9 cellular contexts compared by ENCODE assay signal in genomic region chr10:105952153-105952552, GRCh38.
DNase-seq lines count a peak whose midpoint lies in the region; ATAC-seq and TF ChIP-seq lines count a peak whose summit lies in the region.
"Had no signal": no experiment of that assay in that cellular context is flagged by ENCODE, and none has a peak within 500 bp of the region (broad histone marks: within the 10 kb centered on the region; RNA-seq: fewer than 3 reads in every experiment).

No MANE protein-coding gene starts in this region.

- H3K27ac ChIP-seq in WERI-Rb-1 (no peak overlapping the region), uterus (peak overlapping the region in 1 of 2 donors; percentile 43)
- no peak overlapping the region for H3K27ac ChIP-seq in CD4-positive, alpha-beta T cell (ENCODE audit: low read depth, low read length)

- TF ChIP-seq CTCF in WERI-Rb-1 (IDR thresholded peaks at IDR 0.05; ENCODE audit: low read depth, low read length) (no peak), uterus (IDR thresholded peaks at IDR 0.05) (no peak)
- no peak for TF ChIP-seq CTCF in CD4-positive, alpha-beta T cell (IDR thresholded peaks at IDR 0.05)

- ATAC-seq in HG03108 (IDR thresholded peaks at IDR 0.05; ENCODE audit: unreplicated experiment): peak; percentile 81
- ATAC-seq in left lobe of liver: peak; percentile 90
- no peak for ATAC-seq in CD4-positive, alpha-beta T cell (ENCODE audit: poor library complexity)

- CTCF ChIA-PET in CD4-positive, alpha-beta T cell (lab: Charles Lee): no interaction called here

- H3K4me1 ChIP-seq in uterus: no peaks in the 10 kb centered on the region

- H3K9me3 ChIP-seq in WERI-Rb-1 (ENCODE audit: severe bottlenecking) (no peaks in the 10 kb centered on the region), uterus (no peaks in the 10 kb centered on the region)
- H3K9me3 ChIP-seq in CD4-positive, alpha-beta T cell (ENCODE audit: control insufficient read depth, low read length): no peaks in the 10 kb centered on the region

- no peaks in the 10 kb centered on the region for H3K4me1 Mint-ChIP-seq in CD4-positive, alpha-beta T cell (ENCODE audit: low read depth)

- H3K9me3 Mint-ChIP-seq in CD4-positive, alpha-beta T cell: no peaks in the 10 kb centered on the region

- no peaks in the 10 kb centered on the region for H3K27me3 Mint-ChIP-seq in CD4-positive, alpha-beta T cell
- H3K27me3 Mint-ChIP-seq: B cell had no signal

- H3K27me3 ChIP-seq in WERI-Rb-1 (ENCODE audit: insufficient read depth, low read depth, severe bottlenecking) (no peaks in the 10 kb centered on the region), uterus (no peaks in the 10 kb centered on the region)
- H3K27me3 ChIP-seq in CD4-positive, alpha-beta T cell (ENCODE audit: control insufficient read depth, insufficient read depth, low read length): no peaks in the 10 kb centered on the region

- H3K4me3 ChIP-seq in WERI-Rb-1 (ENCODE audit: low read depth, low read length): no peak overlapping the region
- no peak overlapping the region for H3K4me3 ChIP-seq in uterus

- DNase-seq in SKM-1 treated with dmso at 0.1 percent for 144 hours (lab: John Stamatoyannopoulos, UW; ENCODE audit: unreplicated experiment) (peak; percentile 35), SKM-1 (lab: John Stamatoyannopoulos, UW; ENCODE audit: unreplicated experiment) (no peak), WERI-Rb-1 (peak; percentile 44), left lobe of liver (ENCODE audit: low spot score) (no peak), uterus (no peak), putamen (ENCODE audit: low spot score) (no peak)
- no peak for DNase-seq in CD4-positive, alpha-beta T cell

- intact Hi-C loops in uterus (cut with DNase I; ENCODE audit: low total_unique reads): no loop called here
- intact Hi-C loops in CD4-positive, alpha-beta T cell (cut with DNase I, micrococcal nuclease): no loop called here

- H3K4me3 Mint-ChIP-seq in CD4-positive, alpha-beta T cell: no peak overlapping the region
- H3K4me3 Mint-ChIP-seq: B cell had no signal

- H3K36me3 ChIP-seq in WERI-Rb-1 (no peaks in the 10 kb centered on the region), uterus (no peaks in the 10 kb centered on the region)

- H3K27ac Mint-ChIP-seq in CD4-positive, alpha-beta T cell: no peak overlapping the region
- H3K27ac Mint-ChIP-seq: B cell had no signal

- no peak for TF ChIP-seq POLR2A in uterus (IDR thresholded peaks at IDR 0.05)

- POLR2A ChIA-PET in CD4-positive, alpha-beta T cell (lab: Charles Lee): no interaction called here

- no peaks in the 10 kb centered on the region for H3K36me3 Mint-ChIP-seq in CD4-positive, alpha-beta T cell (ENCODE audit: low read depth)

Comparison
In these comparisons a context has a peak if more than half of its experiments do, and no peak if none do; other contexts are left out.
1. DNase-seq: peak in SKM-1 treated with dmso at 0.1 percent for 144 hours (single experiment) and WERI-Rb-1 (single experiment); none in SKM-1 (single experiment), left lobe of liver (single experiment), uterus (0 of 2), CD4-positive, alpha-beta T cell (0 of 10) and putamen (single experiment).